18 cellular contexts compared by ENCODE assay signal in genomic region chr7:155368894-155369600, GRCh38.
"Had no signal": no experiment of that assay in that cellular context is flagged by ENCODE, and none has a peak within 500 bp of the region (broad histone marks: within the 10 kb centered on the region; RNA-seq: fewer than 3 reads in every experiment).

No MANE protein-coding gene starts in this region.

- H3K4me1 ChIP-seq: prostate gland had no signal

- H3K9me3 ChIP-seq: esophagus muscularis mucosa, mucosa of descending colon, prostate gland, stomach, thoracic aorta had no signal

- H3K4me3 ChIP-seq: esophagus muscularis mucosa, mucosa of descending colon, prostate gland, stomach, thoracic aorta had no signal

- H3K9me3 Mint-ChIP-seq: activated CD4-positive, alpha-beta memory T cell treated with anti-CD3 and anti-CD28 coated beads, Interleukin-2, amount 10 ng/mL, durations not matched to agents 7 days and 5 days; immature natural killer cell; natural killer cell had no signal

- DNase-seq: activated CD4-positive, alpha-beta memory T cell treated with anti-CD3 and anti-CD28 coated beads, Interleukin-2, amount 10 ng/mL, durations not matched to agents 7 days and 5 days; activated CD4-positive, alpha-beta T cell treated with anti-CD3 and anti-CD28 coated beads for 1 hour; activated gamma-delta T cell; activated T-cell treated with anti-CD3 and anti-CD28 coated beads, Interleukin-2, amount 50 U/mL, for 48 hours; amygdala; immature natural killer cell; left cardiac atrium; mucosa of descending colon; natural killer cell; nucleus accumbens; stimulated activated CD4-positive, alpha-beta T cell treated with anti-CD3 and anti-CD28 coated beads, Interleukin-4, amount 100 ng/mL, for 1 hour; stimulated activated CD8-positive, alpha-beta memory T cell treated with anti-CD3 and anti-CD28 coated beads, Interleukin-4, amount 100 ng/mL, for 48 hours; stomach had no signal

- H3K27ac ChIP-seq: esophagus muscularis mucosa, prostate gland, stomach, thoracic aorta had no signal

- H3K27ac Mint-ChIP-seq: activated CD4-positive, alpha-beta memory T cell treated with anti-CD3 and anti-CD28 coated beads, Interleukin-2, amount 10 ng/mL, durations not matched to agents 7 days and 5 days; activated naive CD8-positive, alpha-beta T cell; immature natural killer cell; natural killer cell had no signal

- H3K36me3 ChIP-seq: esophagus muscularis mucosa, prostate gland, stomach, thoracic aorta had no signal

- H3K4me3 Mint-ChIP-seq: activated CD4-positive, alpha-beta memory T cell treated with anti-CD3 and anti-CD28 coated beads, Interleukin-2, amount 10 ng/mL, durations not matched to agents 7 days and 5 days; activated naive CD8-positive, alpha-beta T cell; immature natural killer cell; natural killer cell had no signal

- H3K36me3 Mint-ChIP-seq: activated naive CD8-positive, alpha-beta T cell; immature natural killer cell; natural killer cell had no signal

- ATAC-seq: left cardiac atrium, mucosa of descending colon, natural killer cell, sciatic nerve had no signal
